Comparison of ENCODE assay signal across 1 cellular context in the genomic region with DNA sequence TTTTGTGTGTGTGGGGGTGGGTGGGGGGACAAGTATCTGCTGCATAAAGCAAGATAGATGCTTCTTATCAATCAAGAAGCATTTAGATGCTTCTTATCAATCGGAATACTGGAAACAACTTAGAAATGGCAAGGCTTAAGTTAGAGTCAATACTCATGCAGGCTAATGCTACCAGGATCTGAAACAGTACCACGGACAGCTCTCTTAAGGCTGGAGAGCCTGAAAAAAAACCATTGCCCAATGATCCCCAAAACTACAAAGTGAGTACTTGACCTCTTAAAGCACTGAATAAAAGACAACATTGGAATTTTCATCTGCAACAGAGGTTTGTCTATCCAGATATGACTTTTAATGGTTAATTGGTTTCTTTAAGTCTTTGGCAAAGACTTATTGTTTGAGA.
TF ChIP-seq lines count a peak whose summit lies in the region.

No MANE protein-coding gene starts in this region.

TF ChIP-seq in SK-N-SH treated with all-trans-retinoic acid at 6 μM for 48 hours, 23 proteins besides CTCF, POLR2A, EP300 and RAD21 (continued from another document):
- TF ChIP-seq, protein P1, sequence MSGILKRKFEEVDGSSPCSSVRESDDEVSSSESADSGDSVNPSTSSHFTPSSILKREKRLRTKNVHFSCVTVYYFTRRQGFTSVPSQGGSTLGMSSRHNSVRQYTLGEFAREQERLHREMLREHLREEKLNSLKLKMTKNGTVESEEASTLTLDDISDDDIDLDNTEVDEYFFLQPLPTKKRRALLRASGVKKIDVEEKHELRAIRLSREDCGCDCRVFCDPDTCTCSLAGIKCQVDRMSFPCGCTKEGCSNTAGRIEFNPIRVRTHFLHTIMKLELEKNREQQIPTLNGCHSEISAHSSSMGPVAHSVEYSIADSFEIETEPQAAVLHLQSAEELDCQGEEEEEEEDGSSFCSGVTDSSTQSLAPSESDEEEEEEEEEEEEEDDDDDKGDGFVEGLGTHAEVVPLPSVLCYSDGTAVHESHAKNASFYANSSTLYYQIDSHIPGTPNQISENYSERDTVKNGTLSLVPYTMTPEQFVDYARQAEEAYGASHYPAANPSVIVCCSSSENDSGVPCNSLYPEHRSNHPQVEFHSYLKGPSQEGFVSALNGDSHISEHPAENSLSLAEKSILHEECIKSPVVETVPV (CRISPR knock-in tag; IDR thresholded peaks at IDR 0.05) = no peak
